ENCODE assay signal across 1 cellular context in genomic region chr22:26485991-26486390, GRCh38.
TF ChIP-seq lines count a peak whose summit lies in the region.

No MANE protein-coding gene starts in this region.

TF ChIP-seq in HepG2, 621 proteins besides CTCF, POLR2A, EP300 and RAD21:
- no peak for TF ChIP-seq ZNF770 (CRISPR knock-in tag; IDR thresholded peaks at IDR 0.05)
